In the genomic region with DNA sequence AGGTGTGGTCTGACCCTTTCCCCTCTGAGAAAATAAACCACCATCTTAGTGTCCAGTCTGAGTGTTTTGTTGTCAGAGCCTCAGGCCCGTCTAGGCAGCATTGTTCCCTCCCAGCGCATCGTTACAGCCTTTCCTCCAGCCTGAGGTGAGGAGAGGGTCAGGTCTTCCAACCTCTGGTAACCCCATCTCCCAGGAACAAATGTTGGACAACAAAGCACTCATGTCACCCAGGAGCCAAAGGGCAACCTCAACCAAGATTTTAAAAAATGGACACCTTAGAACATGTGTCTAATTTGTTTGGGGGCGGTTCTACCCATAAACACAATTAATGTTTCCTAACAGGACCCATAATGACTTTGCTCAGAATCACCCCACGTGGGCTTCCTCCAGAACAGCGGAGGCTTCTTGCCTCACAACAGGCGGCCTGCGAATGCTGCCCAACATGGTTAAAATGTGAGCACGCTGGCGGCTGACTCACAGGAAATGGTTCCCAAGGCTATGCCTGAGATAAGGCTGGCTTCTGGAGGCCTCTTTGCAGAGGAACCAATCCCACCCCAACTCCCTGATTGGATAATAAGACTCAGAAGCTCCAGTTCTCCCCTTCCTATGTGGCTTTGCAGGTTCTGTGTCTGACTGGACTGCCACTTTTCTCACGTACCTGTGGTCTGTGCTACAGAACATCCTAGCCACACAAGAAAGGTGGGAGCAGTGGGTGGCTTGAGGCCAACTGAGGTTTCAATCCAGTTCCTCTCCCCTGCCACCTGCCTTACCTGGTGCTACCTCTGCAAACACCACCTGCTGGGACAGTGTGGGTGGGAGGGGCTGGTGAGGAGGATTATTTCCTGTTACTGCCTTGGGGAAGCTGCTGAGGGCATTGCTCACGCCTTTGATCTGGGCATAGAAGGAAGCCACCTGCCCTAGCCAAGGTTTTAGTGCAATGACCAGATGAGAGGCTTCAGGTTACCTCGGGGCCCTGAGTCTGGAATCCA, we compare ENCODE assay signal across 8 cellular contexts.
DNase-seq lines count a peak whose midpoint lies in the region; ATAC-seq and TF ChIP-seq lines count a peak whose summit lies in the region.

No MANE protein-coding gene starts in this region.

- H3K9me3 ChIP-seq in RWPE2 (ENCODE audit: severe bottlenecking): no peaks in the 10 kb centered on the region

- H3K9me3 Mint-ChIP-seq in stimulated activated naive B cell treated with anti-CD40 and anti-IgM and Interleukin-4, amounts not matched to agents 10 μg/mL and 1 μg/mL and 100 μg/mL, for 72 hours: no peaks in the 10 kb centered on the region

- H3K27ac ChIP-seq in RWPE2 (ENCODE audit: poor library complexity, severe bottlenecking): no peak overlapping the region

- H3K4me1 Mint-ChIP-seq in stimulated activated naive B cell treated with anti-CD40 and anti-IgM and Interleukin-4, amounts not matched to agents 10 μg/mL and 1 μg/mL and 100 μg/mL, for 72 hours: peaks cover 57 to 71% of the 10 kb centered on the region in 2 donors

- no peaks in the 10 kb centered on the region for H3K36me3 Mint-ChIP-seq in stimulated activated naive B cell treated with anti-CD40 and anti-IgM and Interleukin-4, amounts not matched to agents 10 μg/mL and 1 μg/mL and 100 μg/mL, for 72 hours

- peak overlapping the region; percentile 91 for H3K27ac Mint-ChIP-seq in stimulated activated naive B cell treated with anti-CD40 and anti-IgM and Interleukin-4, amounts not matched to agents 10 μg/mL and 1 μg/mL and 100 μg/mL, for 72 hours

- no peaks in the 10 kb centered on the region for H3K36me3 ChIP-seq in RWPE2 (ENCODE audit: low read depth)

- DNase-seq in 8988T (peak; percentile 43), HT-29 (ENCODE audit: low spot score) (peak; percentile 95), RWPE2 (ENCODE audit: low spot score) (peak; percentile 67), amniotic epithelial cell (ENCODE audit: low read depth) (peak; percentile 99), left kidney (ENCODE audit: low read depth, low spot score) (peak; percentile 76)
- DNase-seq in stimulated activated naive B cell treated with anti-CD40 and anti-IgM and Interleukin-4, amounts not matched to agents 10 μg/mL and 1 μg/mL and 100 μg/mL, for 72 hours: no peak
- no peak for DNase-seq in effector CD4-positive, alpha-beta T cell

- peaks cover 25% of the 10 kb centered on the region for H3K4me1 ChIP-seq in RWPE2 (ENCODE audit: insufficient read depth, poor library complexity, severe bottlenecking)

- H3K4me3 ChIP-seq in RWPE2 (ENCODE audit: severe bottlenecking): no peak overlapping the region

- H3K27me3 Mint-ChIP-seq in stimulated activated naive B cell treated with anti-CD40 and anti-IgM and Interleukin-4, amounts not matched to agents 10 μg/mL and 1 μg/mL and 100 μg/mL, for 72 hours: no peaks in the 10 kb centered on the region

- ATAC-seq in RWPE2 (ENCODE audit: low read depth) (peak; percentile 53; the same call in 2 of the 3 replicates), HG03378 (IDR thresholded peaks at IDR 0.05; ENCODE audit: unreplicated experiment) (no peak)
- ATAC-seq in stimulated activated naive B cell treated with anti-CD40 and anti-IgM and Interleukin-4, amounts not matched to agents 10 μg/mL and 1 μg/mL and 100 μg/mL, for 72 hours (replicated peaks): peak in 1 of 2 donors; percentile 8

- no peaks in the 10 kb centered on the region for H3K27me3 ChIP-seq in RWPE2 (ENCODE audit: insufficient read depth, poor library complexity, severe bottlenecking)

- H3K4me3 Mint-ChIP-seq in stimulated activated naive B cell treated with anti-CD40 and anti-IgM and Interleukin-4, amounts not matched to agents 10 μg/mL and 1 μg/mL and 100 μg/mL, for 72 hours: peak overlapping the region; percentile 12 to 34

- TF ChIP-seq CTCF in RWPE2 (IDR thresholded peaks at IDR 0.05; ENCODE audit: poor library complexity, severe bottlenecking): no peak

Comparison
In these comparisons a context has a peak if more than half of its experiments do, and no peak if none do; other contexts are left out.
1. DNase-seq: peak in 8988T (single experiment), HT-29 (single experiment), RWPE2 (single experiment), amniotic epithelial cell (single experiment) and left kidney (single experiment); none in stimulated activated naive B cell treated with anti-CD40 and anti-IgM and Interleukin-4, amounts not matched to agents 10 μg/mL and 1 μg/mL and 100 μg/mL, for 72 hours (single experiment) and effector CD4-positive, alpha-beta T cell (single experiment).